In genomic region chr16:30511509-30511908, GRCh38 we compare ENCODE assay signal across 1 cellular context.
TF ChIP-seq lines count a peak whose summit lies in the region.

No MANE protein-coding gene starts in this region.

TF ChIP-seq in H1, 55 proteins besides CTCF, POLR2A, EP300 and RAD21:
- TF ChIP-seq JUND (IDR thresholded peaks at IDR 0.05; ENCODE audit: low read length) (no peak), RXRA (IDR thresholded peaks at IDR 0.05; ENCODE audit: insufficient read depth, low read depth, low read length) (no peak)
TF ChIP-seq in H1: peak in this region for 0.
